ENCODE assay signal across 9 cellular contexts in the genomic region with DNA sequence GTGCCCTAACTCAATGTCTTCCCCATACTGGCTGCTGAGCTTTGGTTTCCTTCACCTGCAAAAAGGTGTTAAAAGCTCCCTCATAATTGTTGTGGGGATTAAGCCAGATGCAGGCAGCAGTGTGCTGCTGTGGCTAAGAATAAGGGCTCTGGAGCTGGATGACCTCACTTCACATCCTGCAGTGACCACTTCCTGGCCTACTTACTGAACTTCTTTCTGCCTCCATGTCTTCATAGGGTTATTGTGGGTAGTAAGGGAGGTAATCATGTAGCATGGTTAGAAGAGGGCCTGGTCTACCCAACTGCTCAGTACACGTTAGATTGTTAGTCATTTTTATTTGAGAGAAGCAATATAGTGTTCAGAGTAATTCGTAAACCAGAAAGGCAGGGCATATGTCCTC. TPM values are rescaled to one million over a fixed set of nuclear protein-coding genes. Genes with fewer than 3 reads are reported as not detected.
DNase-seq lines count a peak whose midpoint lies in the region; ATAC-seq and TF ChIP-seq lines count a peak whose summit lies in the region.
"Had no signal": no experiment of that assay in that cellular context is flagged by ENCODE, and none has a peak within 500 bp of the region (broad histone marks: within the 10 kb centered on the region; RNA-seq: fewer than 3 reads in every experiment).

No MANE protein-coding gene starts in this region.

- no peak overlapping the region for H3K4me3 Mint-ChIP-seq in Caco-2 (ENCODE audit: unreplicated experiment)

- ATAC-seq in GM21423 (IDR thresholded peaks at IDR 0.05; ENCODE audit: unreplicated experiment) (peak; percentile 94), HG03025 (IDR thresholded peaks at IDR 0.05; ENCODE audit: low FRiP score, unreplicated experiment) (no peak)

- no peak overlapping the region for H3K27ac Mint-ChIP-seq in Caco-2 (ENCODE audit: unreplicated experiment)

- no peaks in the 10 kb centered on the region for H4K20me1 ChIP-seq in OCI-LY7 (ENCODE audit: insufficient read depth, low read length)

- H3K4me1 Mint-ChIP-seq in Caco-2 (ENCODE audit: low read depth, unreplicated experiment) = peaks cover 7% of the 10 kb centered on the region

- CTCF ChIA-PET in Caco-2 (lab: Charles Lee) (no interaction called here), OCI-LY7 (lab: Charles Lee; ENCODE audit: unreplicated experiment) (no interaction called here)

- peak; percentile 31 for DNase-seq in GDM1 (lab: John Stamatoyannopoulos, UW)
- DNase-seq in KBM-7 = peak; percentile 20
- peak; percentile 22 for DNase-seq in foreskin melanocyte
- no peak for DNase-seq in Caco-2
- DNase-seq in OCI-LY7 (ENCODE audit: low spot score) = no peak
- DNase-seq in RPMI8226 = no peak
- DNase-seq: NCI-H748 treated with DMSO at 0.1 percent for 48 hours had no signal

- no peaks in the 10 kb centered on the region for H3K27me3 ChIP-seq in Caco-2 (replicated peaks; ENCODE audit: control insufficient read depth, insufficient read depth, low read length)

- H3K9me3 Mint-ChIP-seq in Caco-2 (ENCODE audit: unreplicated experiment) = no peaks in the 10 kb centered on the region

- in situ Hi-C loops in KBM-7 (cut with MboI; ENCODE audit: low pct_unique_long_range_greater_than_20kb, low sequenced_read_pairs) = no loop called here

- no peaks in the 10 kb centered on the region for H3K27me3 Mint-ChIP-seq in Caco-2 (ENCODE audit: insufficient read depth, unreplicated experiment)

- no peak overlapping the region for H2AFZ ChIP-seq in OCI-LY7 (ENCODE audit: low read length)

- no peak overlapping the region for H3K4me2 ChIP-seq in OCI-LY7 (ENCODE audit: low read length)

- POLR2A ChIA-PET in Caco-2 (lab: Charles Lee) = no interaction called here
- POLR2A ChIA-PET in OCI-LY7 (lab: Charles Lee) = interaction anchor here (0.6 to 0.9 kb wide), 2 partner anchors 10 to 18 kb away, joined by 3 to 5 read pairs; no protein-coding TSS in a partner anchor

- no peaks in the 10 kb centered on the region for H3K79me2 ChIP-seq in OCI-LY7 (ENCODE audit: insufficient read depth, low read depth, low read length)

- H3K4me3 ChIP-seq in Caco-2 (ENCODE audit: low read depth, low read length) (no peak overlapping the region), OCI-LY7 (ENCODE audit: low read depth, low read length, poor library complexity, severe bottlenecking) (no peak overlapping the region)

- H3K9me3 ChIP-seq in Caco-2 (no peaks in the 10 kb centered on the region), OCI-LY7 (ENCODE audit: low read length) (no peaks in the 10 kb centered on the region)

- no peaks in the 10 kb centered on the region for H3K4me1 ChIP-seq in Caco-2
- H3K4me1 ChIP-seq in OCI-LY7 (ENCODE audit: insufficient read depth, low read length, poor library complexity, severe bottlenecking) = no peaks in the 10 kb centered on the region

- peaks cover 13% of the 10 kb centered on the region for H3K36me3 Mint-ChIP-seq in Caco-2 (ENCODE audit: insufficient read depth, unreplicated experiment)

- H3K27ac ChIP-seq in OCI-LY7 (ENCODE audit: low read depth, low read length, poor library complexity, severe bottlenecking) = no peak overlapping the region

- TF ChIP-seq CTCF in Caco-2 (IDR thresholded peaks at IDR 0.05; ENCODE audit: insufficient read depth in 1 of 2, low read depth in 1 of 2, low read length in 1 of 2, severe bottlenecking in 1 of 2, unreplicated experiment in 1 of 2) = no peak
- no peak for TF ChIP-seq CTCF in OCI-LY7 (conservative IDR thresholded peaks at IDR 0.05; ENCODE audit: low read length)

- H3K36me3 ChIP-seq in Caco-2 (ENCODE audit: control insufficient read depth, insufficient read depth, low read length) (no peaks in the 10 kb centered on the region; the same call in 1 of the 2 replicates), OCI-LY7 (ENCODE audit: insufficient read depth, low read length) (peaks cover 53% of the 10 kb centered on the region)

- H3K9me2 ChIP-seq in OCI-LY7 (ENCODE audit: insufficient read depth, low read length) = no peaks in the 10 kb centered on the region

- BruUV-seq in Caco-2 (replicated peaks; lab: Mats Ljungman, UMichigan) (no TSS peak), OCI-LY7 (replicated peaks; lab: Mats Ljungman, UMichigan) (no TSS peak)

- intact Hi-C loops in Caco-2 (cut with micrococcal nuclease; ENCODE audit: unreplicated experiment) (no loop called here), OCI-LY7 (cut with micrococcal nuclease; ENCODE audit: unreplicated experiment) (no loop called here)

RNA-seq across cellular contexts. Expression of a gene that starts 18.4 kb away (rescaled TPM):
- total RNA-seq in Caco-2 (2022) (28.0 and 29.2 TPM in 2 replicates), OCI-LY7 (2022) (53.6 and 54.5 TPM in 2 replicates)
- total RNA-seq in OCI-LY7 (2014; rRNA removed; shearing (Covaris generic)) = 9.6 and 11.5 TPM in 2 replicates

Comparison
In these comparisons a context has a peak if more than half of its experiments do, and no peak if none do; other contexts are left out.
1. DNase-seq: peak in GDM1 (single experiment), KBM-7 (single experiment) and foreskin melanocyte (single experiment); none in Caco-2 (0 of 2), OCI-LY7 (single experiment) and RPMI8226 (single experiment).